In genomic region chr1:7669559-7670208, GRCh38 we compare ENCODE assay signal across 8 cellular contexts.
DNase-seq lines count a peak whose midpoint lies in the region; ATAC-seq and TF ChIP-seq lines count a peak whose summit lies in the region.

No MANE protein-coding gene starts in this region.

- H3K4me3 ChIP-seq in HUES64 (ENCODE audit: low read length) (peak overlapping the region; percentile 30), SK-N-SH (ENCODE audit: low read depth in 2 of 2, low read length in 1 of 2) (no peak overlapping the region)

- H3K4me1 ChIP-seq in HUES64 (ENCODE audit: insufficient read depth, low read length) (peaks cover 10% of the 10 kb centered on the region; the same call in 1 of the 2 replicates), SK-N-SH (ENCODE audit: control insufficient read depth in 1 of 2, insufficient read depth in 2 of 2, low read depth in 1 of 2, low read length in 1 of 2) (peaks cover 5 to 67% of the 10 kb centered on the region in 2 experiments; a peak in 3 of 4 replicates)

- peaks cover 7% of the 10 kb centered on the region for H3K4me1 Mint-ChIP-seq in activated naive CD8-positive, alpha-beta T cell treated with anti-CD3 and anti-CD28 coated beads, Interleukin-2, amount 50 U/mL, for 24 hours

- intact Hi-C loops in left ventricle myocardium superior (cut with micrococcal nuclease): no loop called here

- ATAC-seq in activated naive CD8-positive, alpha-beta T cell treated with anti-CD3 and anti-CD28 coated beads, Interleukin-2, amount 50 U/mL, for 24 hours: peak; percentile 45
- peak; percentile 66 for ATAC-seq in left ventricle myocardium superior
- ATAC-seq in GM18873 (IDR thresholded peaks at IDR 0.05; ENCODE audit: low FRiP score, unreplicated experiment): no peak

- H3K27me3 ChIP-seq in HUES64 (ENCODE audit: insufficient read depth, low read length) (no peaks in the 10 kb centered on the region), SK-N-SH (ENCODE audit: insufficient read depth) (no peaks in the 10 kb centered on the region)

- in situ Hi-C loops in Caki2 (cut with HindIII; ENCODE audit: low pct_unique_long_range_greater_than_20kb, low sequenced_read_pairs): no loop called here

- no peak overlapping the region for H3K4me2 ChIP-seq in SK-N-SH

- TF ChIP-seq CTCF in SK-N-SH (IDR thresholded peaks at IDR 0.05): peak; percentile 74

- no peaks in the 10 kb centered on the region for H3F3A ChIP-seq in SK-N-SH (replicated peaks; ENCODE audit: insufficient read depth)

- H3K27ac Mint-ChIP-seq in activated naive CD8-positive, alpha-beta T cell treated with anti-CD3 and anti-CD28 coated beads, Interleukin-2, amount 50 U/mL, for 24 hours: no peak overlapping the region

- H3K36me3 ChIP-seq in HUES64 (ENCODE audit: insufficient read depth, low read length): no peaks in the 10 kb centered on the region
- H3K36me3 ChIP-seq in SK-N-SH (replicated peaks in 1 of 2; ENCODE audit: control insufficient read depth in 1 of 2, insufficient read depth in 2 of 2, low read length in 1 of 2): no peaks in the 10 kb centered on the region

- CTCF ChIA-PET in SK-N-SH (lab: Yijun Ruan, JAX): interaction anchor here (0.6 to 22.6 kb wide), 51 partner anchors 9 to 997 kb away, joined by 3 to 739 read pairs (median 6); partner anchors contain the start of genes PER3 and VAMP3

- POLR2A ChIA-PET in SK-N-SH (lab: Yijun Ruan, JAX): interaction anchor here (0.6 to 5.6 kb wide), 19 partner anchors 11 to 630 kb away, joined by 3 to 105 read pairs (median 5); partner anchors contain the start of genes PARK7 and VAMP3

- H3K9me2 ChIP-seq in SK-N-SH: no peaks in the 10 kb centered on the region

- no peak for TF ChIP-seq EP300 in SK-N-SH (IDR thresholded peaks at IDR 0.05; ENCODE audit: borderline replicate concordance in 1 of 2, low read depth in 1 of 2, low read length in 1 of 2)

- TF ChIP-seq RAD21 in SK-N-SH (IDR thresholded peaks at IDR 0.05; ENCODE audit: low read length): peak; percentile 85

- WGBS in HUES64: 25% methylated on average over 14 of the region's 17 CpGs
- 62% methylated on average over 7 of the region's 17 CpGs for WGBS in SK-N-SH (ENCODE audit: low lambda C conversion rate)

- H3K79me2 ChIP-seq in SK-N-SH (ENCODE audit: insufficient read depth): no peaks in the 10 kb centered on the region

- H3K9me3 Mint-ChIP-seq in activated naive CD8-positive, alpha-beta T cell treated with anti-CD3 and anti-CD28 coated beads, Interleukin-2, amount 50 U/mL, for 24 hours: no peaks in the 10 kb centered on the region

- peaks cover 2% of the 10 kb centered on the region for H3K27me3 Mint-ChIP-seq in activated naive CD8-positive, alpha-beta T cell treated with anti-CD3 and anti-CD28 coated beads, Interleukin-2, amount 50 U/mL, for 24 hours

- H2AFZ ChIP-seq in SK-N-SH (ENCODE audit: low read depth): no peak overlapping the region

- H3K27ac ChIP-seq in HUES64 (ENCODE audit: low read depth, low read length) (no peak overlapping the region; the same call in 1 of the 2 replicates), SK-N-SH (ENCODE audit: low read depth in 2 of 2, low read length in 1 of 2) (peak overlapping the region; percentile 67 to 100; a peak in 3 of 4 replicates)

- no peak overlapping the region for H3K4me3 Mint-ChIP-seq in activated naive CD8-positive, alpha-beta T cell treated with anti-CD3 and anti-CD28 coated beads, Interleukin-2, amount 50 U/mL, for 24 hours

- H3K9me3 ChIP-seq in HUES64 (ENCODE audit: insufficient read depth, low read depth, low read length) (no peaks in the 10 kb centered on the region), SK-N-SH (no peaks in the 10 kb centered on the region)

- no peak overlapping the region; the same call in 1 of the 2 replicates for H3K9ac ChIP-seq in HUES64 (ENCODE audit: low read depth, low read length)
- no peak overlapping the region for H3K9ac ChIP-seq in SK-N-SH

- H4K20me1 ChIP-seq in SK-N-SH (ENCODE audit: insufficient read depth): no peaks in the 10 kb centered on the region

- DNase-seq in Caki2 (ENCODE audit: low read depth) (peak; percentile 25), SK-N-SH (peak; percentile 87), left ventricle myocardium superior (peak; percentile 64), putamen (ENCODE audit: low spot score) (peak; percentile 76), NCI-H2029 (lab: John Stamatoyannopoulos, UW) (no peak)
- DNase-seq in activated naive CD8-positive, alpha-beta T cell treated with anti-CD3 and anti-CD28 coated beads, Interleukin-2, amount 50 U/mL, for 24 hours: peak; percentile 64

- H3K36me3 Mint-ChIP-seq in activated naive CD8-positive, alpha-beta T cell treated with anti-CD3 and anti-CD28 coated beads, Interleukin-2, amount 50 U/mL, for 24 hours (ENCODE audit: low read depth): no peaks in the 10 kb centered on the region

TF ChIP-seq in SK-N-SH, 30 proteins besides CTCF, POLR2A, EP300 and RAD21:
- TF ChIP-seq TAF1 (IDR thresholded peaks at IDR 0.05; ENCODE audit: borderline replicate concordance, low read depth, low read length) (no peak), CHD2 (IDR thresholded peaks at IDR 0.05; ENCODE audit: low read length, partially characterized antibody) (peak; percentile 47), FOXJ3 (CRISPR knock-in tag; IDR thresholded peaks at IDR 0.05) (peak; percentile 26; the same call in 1 of the 2 replicates), SMC3 (IDR thresholded peaks at IDR 0.05; ENCODE audit: low read depth, low read length) (peak; percentile 73)
- TF ChIP-seq, protein P1, sequence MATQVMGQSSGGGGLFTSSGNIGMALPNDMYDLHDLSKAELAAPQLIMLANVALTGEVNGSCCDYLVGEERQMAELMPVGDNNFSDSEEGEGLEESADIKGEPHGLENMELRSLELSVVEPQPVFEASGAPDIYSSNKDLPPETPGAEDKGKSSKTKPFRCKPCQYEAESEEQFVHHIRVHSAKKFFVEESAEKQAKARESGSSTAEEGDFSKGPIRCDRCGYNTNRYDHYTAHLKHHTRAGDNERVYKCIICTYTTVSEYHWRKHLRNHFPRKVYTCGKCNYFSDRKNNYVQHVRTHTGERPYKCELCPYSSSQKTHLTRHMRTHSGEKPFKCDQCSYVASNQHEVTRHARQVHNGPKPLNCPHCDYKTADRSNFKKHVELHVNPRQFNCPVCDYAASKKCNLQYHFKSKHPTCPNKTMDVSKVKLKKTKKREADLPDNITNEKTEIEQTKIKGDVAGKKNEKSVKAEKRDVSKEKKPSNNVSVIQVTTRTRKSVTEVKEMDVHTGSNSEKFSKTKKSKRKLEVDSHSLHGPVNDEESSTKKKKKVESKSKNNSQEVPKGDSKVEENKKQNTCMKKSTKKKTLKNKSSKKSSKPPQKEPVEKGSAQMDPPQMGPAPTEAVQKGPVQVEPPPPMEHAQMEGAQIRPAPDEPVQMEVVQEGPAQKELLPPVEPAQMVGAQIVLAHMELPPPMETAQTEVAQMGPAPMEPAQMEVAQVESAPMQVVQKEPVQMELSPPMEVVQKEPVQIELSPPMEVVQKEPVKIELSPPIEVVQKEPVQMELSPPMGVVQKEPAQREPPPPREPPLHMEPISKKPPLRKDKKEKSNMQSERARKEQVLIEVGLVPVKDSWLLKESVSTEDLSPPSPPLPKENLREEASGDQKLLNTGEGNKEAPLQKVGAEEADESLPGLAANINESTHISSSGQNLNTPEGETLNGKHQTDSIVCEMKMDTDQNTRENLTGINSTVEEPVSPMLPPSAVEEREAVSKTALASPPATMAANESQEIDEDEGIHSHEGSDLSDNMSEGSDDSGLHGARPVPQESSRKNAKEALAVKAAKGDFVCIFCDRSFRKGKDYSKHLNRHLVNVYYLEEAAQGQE (IDR thresholded peaks at IDR 0.05; ENCODE audit: low read depth, low read length): no peak
TF ChIP-seq in SK-N-SH: peak in this region for 3.
